1 cellular context compared by ENCODE assay signal in the genomic region with DNA sequence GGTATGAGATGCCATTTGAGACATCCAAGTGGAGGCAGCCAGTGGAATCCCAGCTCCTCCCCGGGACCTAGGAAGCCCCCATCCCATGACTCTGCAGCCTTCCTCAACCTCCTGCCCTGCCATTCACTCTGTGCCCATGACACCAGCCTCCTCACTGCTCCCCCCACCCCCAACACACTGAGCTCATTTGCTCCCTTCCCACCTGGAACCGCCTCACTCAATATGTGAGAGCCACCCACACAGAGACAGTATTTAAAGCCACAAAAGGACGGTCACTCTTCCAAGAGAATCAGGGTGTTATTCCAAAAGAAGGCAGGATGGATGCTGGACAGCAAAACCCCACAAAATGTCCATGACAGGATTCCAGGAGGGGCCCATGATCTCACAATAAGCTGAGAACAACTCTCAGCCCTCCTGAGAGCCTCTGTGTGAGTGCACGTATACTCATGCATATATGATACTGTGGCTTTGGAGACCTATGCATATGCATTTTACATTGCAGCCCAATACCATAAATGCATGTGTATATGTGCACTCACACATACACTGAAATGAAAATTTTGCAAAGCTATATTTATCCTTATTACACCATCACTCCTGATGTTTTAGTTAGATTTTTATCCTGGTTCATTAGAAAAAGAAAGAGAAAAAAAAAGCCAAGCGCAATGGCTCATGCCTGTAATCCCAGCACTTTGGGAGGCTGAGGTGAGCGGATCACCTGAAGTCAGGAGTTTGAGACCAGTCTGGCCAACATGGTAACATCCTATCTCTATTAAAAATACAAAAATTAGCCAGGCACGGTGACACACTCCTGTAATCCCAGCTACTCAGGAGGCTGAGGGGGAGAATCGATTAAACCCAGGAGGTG.
TF ChIP-seq lines count a peak whose summit lies in the region.

No MANE protein-coding gene starts in this region.

TF ChIP-seq in HepG2, 621 proteins besides CTCF, POLR2A, EP300 and RAD21 (continued from another document and continues in another):
- TF ChIP-seq, protein P1, sequence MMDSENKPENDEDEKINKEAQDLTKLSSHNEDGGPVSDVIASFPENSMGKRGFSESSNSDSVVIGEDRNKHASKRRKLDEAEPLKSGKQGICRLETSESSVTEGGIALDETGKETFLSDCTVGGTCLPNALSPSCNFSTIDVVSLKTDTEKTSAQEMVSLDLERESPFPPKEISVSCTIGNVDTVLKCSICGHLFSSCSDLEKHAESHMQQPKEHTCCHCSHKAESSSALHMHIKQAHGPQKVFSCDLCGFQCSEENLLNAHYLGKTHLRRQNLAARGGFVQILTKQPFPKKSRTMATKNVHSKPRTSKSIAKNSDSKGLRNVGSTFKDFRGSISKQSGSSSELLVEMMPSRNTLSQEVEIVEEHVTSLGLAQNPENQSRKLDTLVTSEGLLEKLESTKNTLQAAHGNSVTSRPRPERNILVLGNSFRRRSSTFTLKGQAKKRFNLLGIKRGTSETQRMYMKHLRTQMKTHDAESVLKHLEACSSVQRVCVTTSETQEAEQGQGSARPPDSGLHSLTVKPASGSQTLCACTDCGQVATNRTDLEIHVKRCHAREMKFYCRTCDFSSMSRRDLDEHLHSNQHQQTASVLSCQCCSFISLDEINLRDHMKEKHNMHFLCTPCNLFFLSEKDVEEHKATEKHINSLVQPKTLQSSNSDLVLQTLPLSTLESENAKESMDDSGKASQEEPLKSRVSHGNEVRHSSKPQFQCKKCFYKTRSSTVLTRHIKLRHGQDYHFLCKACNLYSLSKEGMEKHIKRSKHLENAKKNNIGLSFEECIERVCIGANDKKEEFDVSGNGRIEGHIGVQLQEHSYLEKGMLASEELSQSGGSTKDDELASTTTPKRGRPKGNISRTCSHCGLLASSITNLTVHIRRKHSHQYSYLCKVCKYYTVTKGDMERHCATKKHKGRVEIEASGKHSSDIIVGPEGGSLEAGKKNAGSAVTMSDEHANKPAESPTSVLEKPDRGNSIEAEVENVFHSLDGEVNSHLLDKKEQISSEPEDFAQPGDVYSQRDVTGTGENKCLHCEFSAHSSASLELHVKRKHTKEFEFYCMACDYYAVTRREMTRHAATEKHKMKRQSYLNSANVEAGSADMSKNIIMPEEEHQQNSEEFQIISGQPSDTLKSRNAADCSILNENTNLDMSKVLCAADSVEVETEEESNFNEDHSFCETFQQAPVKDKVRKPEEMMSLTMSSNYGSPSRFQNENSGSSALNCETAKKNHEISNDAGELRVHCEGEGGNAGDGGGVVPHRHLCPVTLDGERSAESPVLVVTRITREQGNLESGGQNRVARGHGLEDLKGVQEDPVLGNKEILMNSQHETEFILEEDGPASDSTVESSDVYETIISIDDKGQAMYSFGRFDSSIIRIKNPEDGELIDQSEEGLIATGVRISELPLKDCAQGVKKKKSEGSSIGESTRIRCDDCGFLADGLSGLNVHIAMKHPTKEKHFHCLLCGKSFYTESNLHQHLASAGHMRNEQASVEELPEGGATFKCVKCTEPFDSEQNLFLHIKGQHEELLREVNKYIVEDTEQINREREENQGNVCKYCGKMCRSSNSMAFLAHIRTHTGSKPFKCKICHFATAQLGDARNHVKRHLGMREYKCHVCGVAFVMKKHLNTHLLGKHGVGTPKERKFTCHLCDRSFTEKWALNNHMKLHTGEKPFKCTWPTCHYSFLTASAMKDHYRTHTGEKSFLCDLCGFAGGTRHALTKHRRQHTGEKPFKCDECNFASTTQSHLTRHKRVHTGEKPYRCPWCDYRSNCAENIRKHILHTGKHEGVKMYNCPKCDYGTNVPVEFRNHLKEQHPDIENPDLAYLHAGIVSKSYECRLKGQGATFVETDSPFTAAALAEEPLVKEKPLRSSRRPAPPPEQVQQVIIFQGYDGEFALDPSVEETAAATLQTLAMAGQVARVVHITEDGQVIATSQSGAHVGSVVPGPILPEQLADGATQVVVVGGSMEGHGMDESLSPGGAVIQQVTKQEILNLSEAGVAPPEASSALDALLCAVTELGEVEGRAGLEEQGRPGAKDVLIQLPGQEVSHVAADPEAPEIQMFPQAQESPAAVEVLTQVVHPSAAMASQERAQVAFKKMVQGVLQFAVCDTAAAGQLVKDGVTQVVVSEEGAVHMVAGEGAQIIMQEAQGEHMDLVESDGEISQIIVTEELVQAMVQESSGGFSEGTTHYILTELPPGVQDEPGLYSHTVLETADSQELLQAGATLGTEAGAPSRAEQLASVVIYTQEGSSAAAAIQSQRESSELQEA (CRISPR knock-in tag; IDR thresholded peaks at IDR 0.05; ENCODE audit: not compliant biosample characterization) = no peak
- TF ChIP-seq PPARG (CRISPR knock-in tag; conservative IDR thresholded peaks at IDR 0.05) (no peak), EED (CRISPR knock-in tag; IDR thresholded peaks at IDR 0.05) (no peak), ZNF513 (CRISPR knock-in tag; conservative IDR thresholded peaks at IDR 0.05) (no peak), CHD4 (IDR thresholded peaks at IDR 0.05; ENCODE audit: borderline replicate concordance, low read length) (no peak), ZBTB40 (IDR thresholded peaks at IDR 0.05) (no peak), ZBTB40 (CRISPR knock-in tag; IDR thresholded peaks at IDR 0.05) (no peak), SNAPC2 (CRISPR knock-in tag; IDR thresholded peaks at IDR 0.05) (no peak), ZNF784 (CRISPR knock-in tag; IDR thresholded peaks at IDR 0.05; ENCODE audit: borderline replicate concordance) (no peak), FOXO1 (CRISPR knock-in tag; IDR thresholded peaks at IDR 0.05) (no peak), ZNF780A (CRISPR knock-in tag; IDR thresholded peaks at IDR 0.05) (no peak), ZNF382 (CRISPR knock-in tag; IDR thresholded peaks at IDR 0.05; ENCODE audit: borderline replicate concordance) (no peak), ZFP36L1 (CRISPR knock-in tag; IDR thresholded peaks at IDR 0.05) (no peak), ZNF362 (CRISPR knock-in tag; IDR thresholded peaks at IDR 0.05; ENCODE audit: borderline replicate concordance) (no peak), JUN (CRISPR knock-in tag; IDR thresholded peaks at IDR 0.05) (no peak), CBX5 (CRISPR knock-in tag; IDR thresholded peaks at IDR 0.05; ENCODE audit: borderline replicate concordance) (no peak), GZF1 (CRISPR knock-in tag; IDR thresholded peaks at IDR 0.05) (peak; percentile 100)
- TF ChIP-seq, protein P2, sequence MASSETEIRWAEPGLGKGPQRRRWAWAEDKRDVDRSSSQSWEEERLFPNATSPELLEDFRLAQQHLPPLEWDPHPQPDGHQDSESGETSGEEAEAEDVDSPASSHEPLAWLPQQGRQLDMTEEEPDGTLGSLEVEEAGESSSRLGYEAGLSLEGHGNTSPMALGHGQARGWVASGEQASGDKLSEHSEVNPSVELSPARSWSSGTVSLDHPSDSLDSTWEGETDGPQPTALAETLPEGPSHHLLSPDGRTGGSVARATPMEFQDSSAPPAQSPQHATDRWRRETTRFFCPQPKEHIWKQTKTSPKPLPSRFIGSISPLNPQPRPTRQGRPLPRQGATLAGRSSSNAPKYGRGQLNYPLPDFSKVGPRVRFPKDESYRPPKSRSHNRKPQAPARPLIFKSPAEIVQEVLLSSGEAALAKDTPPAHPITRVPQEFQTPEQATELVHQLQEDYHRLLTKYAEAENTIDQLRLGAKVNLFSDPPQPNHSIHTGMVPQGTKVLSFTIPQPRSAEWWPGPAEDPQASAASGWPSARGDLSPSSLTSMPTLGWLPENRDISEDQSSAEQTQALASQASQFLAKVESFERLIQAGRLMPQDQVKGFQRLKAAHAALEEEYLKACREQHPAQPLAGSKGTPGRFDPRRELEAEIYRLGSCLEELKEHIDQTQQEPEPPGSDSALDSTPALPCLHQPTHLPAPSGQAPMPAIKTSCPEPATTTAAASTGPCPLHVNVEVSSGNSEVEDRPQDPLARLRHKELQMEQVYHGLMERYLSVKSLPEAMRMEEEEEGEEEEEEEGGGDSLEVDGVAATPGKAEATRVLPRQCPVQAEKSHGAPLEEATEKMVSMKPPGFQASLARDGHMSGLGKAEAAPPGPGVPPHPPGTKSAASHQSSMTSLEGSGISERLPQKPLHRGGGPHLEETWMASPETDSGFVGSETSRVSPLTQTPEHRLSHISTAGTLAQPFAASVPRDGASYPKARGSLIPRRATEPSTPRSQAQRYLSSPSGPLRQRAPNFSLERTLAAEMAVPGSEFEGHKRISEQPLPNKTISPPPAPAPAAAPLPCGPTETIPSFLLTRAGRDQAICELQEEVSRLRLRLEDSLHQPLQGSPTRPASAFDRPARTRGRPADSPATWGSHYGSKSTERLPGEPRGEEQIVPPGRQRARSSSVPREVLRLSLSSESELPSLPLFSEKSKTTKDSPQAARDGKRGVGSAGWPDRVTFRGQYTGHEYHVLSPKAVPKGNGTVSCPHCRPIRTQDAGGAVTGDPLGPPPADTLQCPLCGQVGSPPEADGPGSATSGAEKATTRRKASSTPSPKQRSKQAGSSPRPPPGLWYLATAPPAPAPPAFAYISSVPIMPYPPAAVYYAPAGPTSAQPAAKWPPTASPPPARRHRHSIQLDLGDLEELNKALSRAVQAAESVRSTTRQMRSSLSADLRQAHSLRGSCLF (CRISPR knock-in tag; IDR thresholded peaks at IDR 0.05; ENCODE audit: borderline replicate concordance) = no peak
